In genomic region chr7:143002106-143002505, GRCh38 we compare ENCODE assay signal across 1 cellular context.
TF ChIP-seq lines count a peak whose summit lies in the region.

No MANE protein-coding gene starts in this region.

TF ChIP-seq in GM12878, 131 proteins besides CTCF, POLR2A, EP300 and RAD21:
- TF ChIP-seq POLR2AphosphoS5 (IDR thresholded peaks at IDR 0.05; ENCODE audit: low read length) (no peak), SMC3 (IDR thresholded peaks at IDR 0.05; ENCODE audit: borderline replicate concordance, low read length) (peak; percentile 15; the same call in 1 of the 2 replicates)
